Comparison of ENCODE assay signal across 12 cellular contexts in the genomic region with DNA sequence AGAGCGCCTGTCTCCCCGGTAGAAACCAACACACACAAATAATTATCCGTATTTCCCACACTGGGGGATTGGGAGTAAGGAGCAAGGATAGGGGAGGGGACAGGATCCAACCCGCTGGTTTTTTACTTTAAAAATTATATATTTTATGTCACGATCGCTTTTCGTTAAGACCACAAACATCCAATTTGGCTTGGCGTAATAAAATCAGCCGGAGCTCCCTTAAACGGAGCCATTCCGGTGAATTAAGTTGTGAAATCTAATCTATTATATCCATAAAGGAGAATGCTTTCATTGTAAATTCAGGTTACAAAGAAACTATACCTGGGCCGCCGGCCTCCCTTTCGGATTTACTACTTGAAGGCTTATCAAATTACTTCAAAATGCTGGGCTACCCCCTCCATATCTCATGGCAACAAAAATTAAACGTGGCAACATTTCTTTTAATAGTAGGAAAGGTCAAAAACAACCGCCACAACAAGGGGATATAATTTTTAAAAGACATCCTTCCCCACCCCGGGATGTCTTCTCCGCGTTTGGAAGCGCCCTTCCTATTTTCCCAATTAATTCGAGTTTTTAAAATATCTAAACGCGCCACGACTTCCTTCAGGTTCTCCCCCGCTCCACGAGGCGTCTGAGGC. TPM values are rescaled to one million over a fixed set of nuclear protein-coding genes. Genes with fewer than 3 reads are reported as not detected.
DNase-seq lines count a peak whose midpoint lies in the region; ATAC-seq and TF ChIP-seq lines count a peak whose summit lies in the region.
"Had no signal": no experiment of that assay in that cellular context is flagged by ENCODE, and none has a peak within 500 bp of the region (broad histone marks: within the 10 kb centered on the region; RNA-seq: fewer than 3 reads in every experiment).

No MANE protein-coding gene starts in this region.

- H3K27me3 ChIP-seq in thyroid gland, result no peaks in the 10 kb centered on the region

- TF ChIP-seq POLR2A in lower leg skin (IDR thresholded peaks at IDR 0.05) (no peak), thyroid gland (IDR thresholded peaks at IDR 0.05) (no peak)

- no peaks in the 10 kb centered on the region for H3K36me3 ChIP-seq in thyroid gland

- ATAC-seq in HG03139 (IDR thresholded peaks at IDR 0.05; ENCODE audit: unreplicated experiment), result no peak

- H3K4me3 Mint-ChIP-seq in activated T-cell treated with anti-CD3 and anti-CD28 coated beads, Interleukin-2, amount 50 U/mL, for 24 hours, result no peak overlapping the region

- no peaks in the 10 kb centered on the region for H3K36me3 Mint-ChIP-seq in activated T-cell treated with anti-CD3 and anti-CD28 coated beads, Interleukin-2, amount 50 U/mL, for 24 hours (ENCODE audit: low read depth)

- H3K4me1 ChIP-seq in thyroid gland, result peaks cover 24 to 47% of the 10 kb centered on the region in 2 donors

- H3K27me3 Mint-ChIP-seq in activated T-cell treated with anti-CD3 and anti-CD28 coated beads, Interleukin-2, amount 50 U/mL, for 24 hours, result peaks cover 69% of the 10 kb centered on the region

- peak overlapping the region; percentile 95 to 97 (median 96) for H3K27ac ChIP-seq in thyroid gland

- DNase-seq in activated T-cell treated with anti-CD3 and anti-CD28 coated beads, Interleukin-2, amount 50 U/mL, for 24 hours, result no peak
- DNase-seq in activated T-cell treated with anti-CD3 and anti-CD28 coated beads for 4 hours (no peak), cardiac fibroblast (ENCODE audit: low read depth in 2 of 2) (peak in 1 of 2 donors; percentile 52), lower leg skin (ENCODE audit: low spot score in 2 of 2) (no peak), thyroid gland (peak in 1 of 2 donors; percentile 31), HUDEP-2 (lab: John Stamatoyannopoulos, UW; ENCODE audit: unreplicated experiment in 76 of 76) (no peak), activated gamma-delta T cell (lab: John Stamatoyannopoulos, UW) (no peak)
- DNase-seq: effector memory CD4-positive, alpha-beta T cell; Karpas-422; stimulated activated CD4-positive, alpha-beta T cell treated with anti-CD3 and anti-CD28 coated beads, Interleukin-4, amount 100 ng/mL, for 4 hours; SW 1271 had no signal

- no peaks in the 10 kb centered on the region for H3K9me3 Mint-ChIP-seq in activated T-cell treated with anti-CD3 and anti-CD28 coated beads, Interleukin-2, amount 50 U/mL, for 24 hours

- intact Hi-C loops in lower leg skin (cut with DNase I; ENCODE audit: low total_unique reads), result no loop called here
- intact Hi-C loops in thyroid gland (cut with DNase I), result no loop called here

- TF ChIP-seq CTCF in cardiac fibroblast (IDR thresholded peaks at IDR 0.05; ENCODE audit: low read depth, low read length) (no peak), lower leg skin (IDR thresholded peaks at IDR 0.05) (no peak), thyroid gland (IDR thresholded peaks at IDR 0.05) (no peak)

- peaks cover 25% of the 10 kb centered on the region for H3K4me1 Mint-ChIP-seq in activated T-cell treated with anti-CD3 and anti-CD28 coated beads, Interleukin-2, amount 50 U/mL, for 24 hours (ENCODE audit: low read depth)

- 23 to 24% methylated on average over 27 of the region's 27 CpGs for WGBS in lower leg skin, 2 donors
- 19 to 31% methylated on average over 27 of the region's 27 CpGs for WGBS in thyroid gland, 2 donors

- peak overlapping the region; percentile 26 to 89 for H3K4me3 ChIP-seq in cardiac fibroblast (replicated peaks in 1 of 2; ENCODE audit: low read depth in 2 of 2, low read length in 2 of 2)
- peak overlapping the region; percentile 29 for H3K4me3 ChIP-seq in lower leg skin (ENCODE audit: low read depth, poor library complexity, severe bottlenecking)
- H3K4me3 ChIP-seq in thyroid gland (replicated peaks in 1 of 3), result peak overlapping the region; percentile 39 to 79 (median 61)

- H3K27ac Mint-ChIP-seq in activated T-cell treated with anti-CD3 and anti-CD28 coated beads, Interleukin-2, amount 50 U/mL, for 24 hours, result peak overlapping the region; percentile 26

- no peaks in the 10 kb centered on the region for H3K9me3 ChIP-seq in thyroid gland

RNA-seq across cellular contexts. Expression of a gene that starts 47.1 kb away (rescaled TPM):
- total RNA-seq in lower leg skin, result 100 to 1,000 TPM in 1 of 4 donors, 10 to 100 TPM in 3; 47.5 to 100 (median 73.3) TPM
- total RNA-seq in thyroid gland, result 100 to 1,000 TPM in 3 of 4 donors, 10 to 100 TPM in 1; 81.8 to 140 (median 121) TPM

RNA-seq across cellular contexts. Expression of a gene that starts 53.1 kb away (rescaled TPM):
- total RNA-seq in lower leg skin (10 to 100 TPM in 2 of 4 donors, 1 to 10 TPM in 2; 4.1 to 14.2 (median 10.0) TPM), thyroid gland (10 to 100 TPM; 13.7 to 33.7 (median 23.9) TPM)
